Comparison of ENCODE assay signal across 1 cellular context in the genomic region with DNA sequence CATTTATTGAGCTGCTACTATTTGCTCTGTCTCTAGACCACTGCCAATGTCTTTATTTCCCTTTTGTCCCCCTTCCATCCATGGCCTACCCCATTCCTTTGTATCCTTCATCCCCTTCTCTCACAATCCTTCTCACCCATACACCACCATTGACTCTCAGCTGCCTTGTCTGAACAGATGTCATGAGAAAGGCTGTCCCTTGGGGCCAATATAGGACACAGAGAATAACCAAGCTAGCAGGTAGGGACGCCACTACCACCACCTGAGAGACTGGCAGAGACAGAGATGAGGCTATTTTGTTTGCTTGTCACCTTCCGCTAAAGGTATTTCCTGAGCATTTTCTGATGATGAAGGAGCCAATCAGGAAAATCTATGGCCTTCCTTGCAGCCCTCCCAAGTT.
TF ChIP-seq lines count a peak whose summit lies in the region.

No MANE protein-coding gene starts in this region.

TF ChIP-seq in IMR-90, 13 proteins besides CTCF, POLR2A, EP300 and RAD21 (continued from another document):
- TF ChIP-seq CEBPB (IDR thresholded peaks at IDR 0.05; ENCODE audit: low read depth, low read length) (no peak), BHLHE40 (IDR thresholded peaks at IDR 0.05; ENCODE audit: low read depth, low read length) (no peak)
TF ChIP-seq in IMR-90: peak in this region for 0.
